3 cellular contexts compared by ENCODE assay signal in genomic region chr6:54331571-54331970, GRCh38. TPM values are rescaled to one million over a fixed set of nuclear protein-coding genes. Genes with fewer than 3 reads are reported as not detected.
"Had no signal": no experiment of that assay in that cellular context is flagged by ENCODE, and none has a peak within 500 bp of the region (broad histone marks: within the 10 kb centered on the region; RNA-seq: fewer than 3 reads in every experiment).

No MANE protein-coding gene starts in this region.

RNA-seq across cellular contexts. Expression of gene TINAG, which starts 23.3 kb away (rescaled TPM):
- total RNA-seq: OCI-LY7, PC-9, SK-MEL-5 had no signal
